1 cellular context compared by ENCODE assay signal in genomic region chr17:17297217-17297616, GRCh38.
TF ChIP-seq lines count a peak whose summit lies in the region.

No MANE protein-coding gene starts in this region.

TF ChIP-seq in A549, 52 proteins besides CTCF, POLR2A, EP300 and RAD21 (continued from another document):
- TF ChIP-seq, protein P1, sequence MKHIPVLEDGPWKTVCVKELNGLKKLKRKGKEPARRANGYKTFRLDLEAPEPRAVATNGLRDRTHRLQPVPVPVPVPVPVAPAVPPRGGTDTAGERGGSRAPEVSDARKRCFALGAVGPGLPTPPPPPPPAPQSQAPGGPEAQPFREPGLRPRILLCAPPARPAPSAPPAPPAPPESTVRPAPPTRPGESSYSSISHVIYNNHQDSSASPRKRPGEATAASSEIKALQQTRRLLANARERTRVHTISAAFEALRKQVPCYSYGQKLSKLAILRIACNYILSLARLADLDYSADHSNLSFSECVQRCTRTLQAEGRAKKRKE (CRISPR knock-in tag; IDR thresholded peaks at IDR 0.05; ENCODE audit: low read depth) = no peak
- TF ChIP-seq BHLHE40 (IDR thresholded peaks at IDR 0.05; ENCODE audit: low read depth, low read length) (no peak), CHD4 (IDR thresholded peaks at IDR 0.05; ENCODE audit: borderline replicate concordance) (no peak), JUNB (IDR thresholded peaks at IDR 0.05) (no peak), MAFK (IDR thresholded peaks at IDR 0.05; ENCODE audit: partially characterized antibody) (no peak)
